In the genomic region with DNA sequence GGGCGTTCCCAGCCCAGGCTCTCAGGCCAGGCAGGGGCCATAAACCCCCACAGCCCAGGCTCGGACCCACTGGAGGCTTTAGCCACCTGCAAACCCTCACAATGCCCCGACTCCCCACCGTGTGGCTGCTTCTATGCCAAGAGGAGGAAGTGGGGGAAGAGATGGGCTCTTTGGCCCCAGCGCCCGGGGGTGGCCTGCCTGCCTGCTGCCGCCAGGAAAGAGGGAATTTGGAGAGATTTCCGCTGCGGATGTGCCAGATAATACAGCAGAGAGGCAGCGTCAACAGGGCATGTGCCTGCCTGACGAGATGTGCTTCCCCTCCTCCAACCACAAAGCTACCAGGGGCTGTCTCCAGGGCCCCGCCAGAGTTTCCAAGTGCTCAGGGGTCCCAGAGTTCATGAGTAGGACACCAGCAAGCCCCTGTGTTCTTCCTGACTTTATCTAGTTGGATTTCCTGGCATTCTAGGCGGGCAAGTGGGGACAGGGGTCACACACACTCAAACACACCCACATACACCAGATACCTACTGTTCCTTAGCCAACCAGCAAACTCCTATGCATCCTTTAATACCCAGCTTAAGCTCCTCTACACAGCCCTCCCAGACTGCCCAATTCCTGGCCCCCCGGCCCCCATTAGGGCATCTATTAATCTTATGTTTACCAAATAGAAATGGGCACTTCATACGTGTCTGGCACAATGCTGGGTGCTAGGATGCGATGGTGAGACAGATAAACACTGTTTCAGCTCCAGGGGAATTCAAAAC, we compare ENCODE assay signal across 9 cellular contexts. TPM values are rescaled to one million over a fixed set of nuclear protein-coding genes. Genes with fewer than 3 reads are reported as not detected.
A peak's percentile ranks its signal among the peaks of the same experiment; 100 is the strongest.
DNase-seq lines count a peak whose midpoint lies in the region; ATAC-seq, FAIRE-seq and TF ChIP-seq lines count a peak whose summit lies in the region.
"Had no signal": no experiment of that assay in that cellular context is flagged by ENCODE, and none has a peak within 500 bp of the region (broad histone marks: within the 10 kb centered on the region; RNA-seq: fewer than 3 reads in every experiment).

No MANE protein-coding gene starts in this region.

- no peak for TF ChIP-seq POLR2A in adrenal gland (IDR thresholded peaks at IDR 0.05)

- H2AFZ ChIP-seq in keratinocyte (ENCODE audit: control insufficient read depth, low read length) = no peak overlapping the region

- intact Hi-C loops in adrenal gland (cut with DNase I) = no loop called here

- WGBS in adrenal gland, 4 donors = 53 to 73% (median 63%) methylated on average over 6 to 16 of the region's 16 CpGs

- H3K27me3 ChIP-seq in adrenal gland (no peaks in the 10 kb centered on the region), keratinocyte (ENCODE audit: control insufficient read depth, extremely low read depth, insufficient read depth, low read length) (no peaks in the 10 kb centered on the region), stomach smooth muscle (ENCODE audit: control insufficient read depth in 1 of 2, insufficient read depth in 2 of 2, low read length in 2 of 2) (no peaks in the 10 kb centered on the region)

- dilution Hi-C loops in keratinocyte (cut with MboI; ENCODE audit: extremely low pct_ligation_motif_present, low sequenced_read_pairs) = no loop called here

- peaks cover 91% of the 10 kb centered on the region for H3K79me2 ChIP-seq in keratinocyte (ENCODE audit: control insufficient read depth, insufficient read depth, low read length)

- H4K20me1 ChIP-seq in keratinocyte (ENCODE audit: control insufficient read depth, extremely low read depth, insufficient read depth, low read length) = peaks cover 53% of the 10 kb centered on the region

- in situ Hi-C loops in KBM-7 (cut with MboI; ENCODE audit: low pct_unique_long_range_greater_than_20kb, low sequenced_read_pairs) = no loop called here

- TF ChIP-seq CTCF in adrenal gland (IDR thresholded peaks at IDR 0.05) = no peak
- TF ChIP-seq CTCF in keratinocyte (optimal IDR thresholded peaks at IDR 0.05 in 1 of 3, IDR thresholded peaks at IDR 0.05 in 1 of 3, conservative IDR thresholded peaks at IDR 0.05 in 1 of 3; ENCODE audit: extremely low read depth in 1 of 3, insufficient read depth in 2 of 3, low read length in 3 of 3) = no peak

- H3K4me2 ChIP-seq in keratinocyte (ENCODE audit: control insufficient read depth, extremely low read depth, insufficient read depth, low read depth, low read length) = peak overlapping the region; percentile 67

- DNase-seq in KBM-7 = peak; percentile 78
- peak in 3 of 7 donors; percentile 51 to 67 (median 62) for DNase-seq in adrenal gland
- DNase-seq in keratinocyte (ENCODE audit: low read depth, low spot score) = no peak
- DNase-seq in activated effector memory CD4-positive, alpha-beta T cell treated with Interleukin-2 at 50 U/mL for 16 hours = no peak
- no peak for DNase-seq in SK-N-DZ (ENCODE audit: low spot score)
- no peak for DNase-seq in SIG-M5 treated with dmso at 0.1 percent for 504 hours (lab: John Stamatoyannopoulos, UW; ENCODE audit: unreplicated experiment)
- DNase-seq: erythroblast had no signal

- no peaks in the 10 kb centered on the region for H3K9me3 ChIP-seq in adrenal gland (replicated peaks in 1 of 3)
- no peaks in the 10 kb centered on the region for H3K9me3 ChIP-seq in keratinocyte (ENCODE audit: control insufficient read depth, low read depth, low read length)
- no peaks in the 10 kb centered on the region for H3K9me3 ChIP-seq in stomach smooth muscle (ENCODE audit: control insufficient read depth in 2 of 2, low read length in 2 of 2)

- peaks cover 15% of the 10 kb centered on the region for H3K9me1 ChIP-seq in keratinocyte (ENCODE audit: control insufficient read depth, extremely low read depth, insufficient read depth, low read length)

- no peak for FAIRE-seq in keratinocyte (lab: Jason Lieb, UNC)

- ATAC-seq in HG03378 (IDR thresholded peaks at IDR 0.05; ENCODE audit: unreplicated experiment) = no peak

- H3K4me1 ChIP-seq in adrenal gland (replicated peaks in 1 of 2) (peaks cover 52 to 78% of the 10 kb centered on the region in 2 donors), keratinocyte (ENCODE audit: control insufficient read depth, extremely low read depth, insufficient read depth, low read length) (peaks cover 78% of the 10 kb centered on the region), stomach smooth muscle (ENCODE audit: control insufficient read depth, insufficient read depth, low read length) (peaks cover 57% of the 10 kb centered on the region)

- H3K27ac ChIP-seq in adrenal gland = peak overlapping the region; percentile 3 to 98 (median 61)
- H3K27ac ChIP-seq in keratinocyte (ENCODE audit: control insufficient read depth, insufficient read depth, low read length) = peak overlapping the region; percentile 56
- peak overlapping the region; percentile 70 for H3K27ac ChIP-seq in stomach smooth muscle (ENCODE audit: low read length)

- H3K9ac ChIP-seq in keratinocyte (ENCODE audit: control insufficient read depth, extremely low read depth, insufficient read depth, low read length) (peak overlapping the region; percentile 26), stomach smooth muscle (ENCODE audit: low read length in 2 of 2) (peak overlapping the region in 1 of 2 donors; percentile 6)

- H3K4me3 ChIP-seq in adrenal gland (no peak overlapping the region), keratinocyte (ENCODE audit: control insufficient read depth in 2 of 3, extremely low read depth in 1 of 3, insufficient read depth in 2 of 3, low read depth in 1 of 3, low read length in 3 of 3) (peak overlapping the region in 2 of 3 experiments; percentile 1 to 44), stomach smooth muscle (ENCODE audit: low read length in 2 of 2) (peak overlapping the region in 1 of 2 donors; percentile 29)

- H3K36me3 ChIP-seq in adrenal gland (replicated peaks in 1 of 2) (peaks cover 0 to 14% of the 10 kb centered on the region in 2 donors), keratinocyte (ENCODE audit: control insufficient read depth in 2 of 2, extremely low read depth in 1 of 2, insufficient read depth in 2 of 2, low read length in 2 of 2) (peaks cover 36 to 79% of the 10 kb centered on the region in 2 experiments), stomach smooth muscle (ENCODE audit: control insufficient read depth in 2 of 2, insufficient read depth in 2 of 2, low read length in 2 of 2) (peaks cover 3 to 5% of the 10 kb centered on the region in 2 donors)

RNA-seq across cellular contexts. Expression of a gene that starts 14.1 kb away (rescaled TPM):
- total RNA-seq in adrenal gland = 10 to 100 TPM; 11.8 to 49.5 (median 19.2) TPM
- polyA plus RNA-seq in adrenal gland = 10 to 100 TPM in 2 of 3 donors, 1 to 10 TPM in 1; 2.7 to 15.3 (median 11.5) TPM
- 55.6 to 70.9 TPM (median 60.3 TPM) in 3 replicates for polyA plus RNA-seq in keratinocyte
- 31.9 TPM for polyA plus RNA-seq in keratinocyte (2011; ENCODE audit: low read depth)
- 36.6 and 49.9 TPM in 2 replicates for polyA plus RNA-seq in keratinocyte (2011; cell fraction: cytosol; rRNA removed)
- polyA plus RNA-seq in keratinocyte (2011; cell fraction: nucleus; rRNA removed) = 176 and 195 TPM in 2 replicates
- polyA plus RNA-seq in keratinocyte (2012; ENCODE audit: low replicate concordance) = 64.4 and 71.6 TPM in 2 replicates
- 113 to 223 TPM (median 129 TPM) in 3 replicates for polyA minus RNA-seq in keratinocyte
- polyA minus RNA-seq in keratinocyte (2011; cell fraction: cytosol; rRNA and poly(A)+ RNA removed) = 152 TPM
- 153 and 207 TPM in 2 replicates for polyA minus RNA-seq in keratinocyte (2011; cell fraction: nucleus; rRNA and poly(A)+ RNA removed)
- 0.08 TPM in 1 of 2 replicates, not detected in the other for polyA plus RNA-seq in SK-N-DZ (2014; cell fraction: cytosol; rRNA removed)
- 0.05 TPM in 1 of 2 replicates, not detected in the other for polyA plus RNA-seq in SK-N-DZ (2014; cell fraction: nucleus; rRNA removed)

Comparison
In these comparisons a context has a peak if more than half of its experiments do, and no peak if none do; other contexts are left out.
1. H3K4me3 ChIP-seq: peak in keratinocyte (2 of 3); none in adrenal gland (0 of 4).
2. Peak in every context shown above with its lines, with median percentiles within 50 percentile points of each other: H3K27ac ChIP-seq.